Comparison of ENCODE assay signal across 19 cellular contexts in the genomic region with DNA sequence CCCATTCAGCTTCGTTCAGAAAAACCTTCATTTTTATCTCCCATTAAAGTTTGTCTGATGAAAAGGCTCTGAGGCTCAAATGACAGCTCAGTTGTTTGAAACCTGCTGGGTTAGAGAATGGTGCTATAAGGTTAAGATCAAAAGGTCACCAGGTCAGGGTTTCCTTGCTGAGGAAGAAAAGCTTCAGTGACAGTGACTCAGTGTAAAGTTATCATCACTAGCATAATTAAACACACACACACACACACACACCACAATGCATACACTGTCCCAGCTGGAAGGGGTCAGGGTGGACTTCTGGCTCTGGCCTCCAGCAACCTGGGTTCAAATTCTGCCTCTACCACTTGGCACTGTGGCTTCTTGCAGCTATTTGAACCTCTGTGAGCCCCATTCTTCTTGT.
"Had no signal": no experiment of that assay in that cellular context is flagged by ENCODE, and none has a peak within 500 bp of the region (broad histone marks: within the 10 kb centered on the region; RNA-seq: fewer than 3 reads in every experiment).

No MANE protein-coding gene starts in this region.

- ATAC-seq: heart left ventricle; left lobe of liver; natural killer cell; psoas muscle; stimulated activated naive B cell treated with anti-CD40 and anti-IgM and Interleukin-4, amounts not matched to agents 10 μg/mL and 1 μg/mL and 100 μg/mL, for 72 hours had no signal

- FAIRE-seq: endothelial cell of umbilical vein, frontal cortex had no signal

- H3K79me2 ChIP-seq: parathyroid adenoma had no signal

- H3K27me3 ChIP-seq: heart left ventricle, sigmoid colon had no signal

- H3K36me3 Mint-ChIP-seq: natural killer cell had no signal

- H3K27ac Mint-ChIP-seq: endodermal cell; natural killer cell; stimulated activated naive B cell treated with anti-CD40 and anti-IgM and Interleukin-4, amounts not matched to agents 10 μg/mL and 1 μg/mL and 100 μg/mL, for 72 hours had no signal

- H3K9me3 ChIP-seq: heart left ventricle, psoas muscle, sigmoid colon had no signal

- DNase-seq: effector CD4-positive, alpha-beta T cell; endodermal cell; heart left ventricle; hippocampal formation; mammary epithelial cell; natural killer cell; psoas muscle; retina; sigmoid colon; stimulated activated CD4-positive, alpha-beta T cell treated with anti-CD3 and anti-CD28 coated beads, Interleukin-2, amount 100 ng/mL, for 24 hours; stimulated activated CD4-positive, alpha-beta T cell treated with anti-CD3 and anti-CD28 coated beads, Interleukin-4, amount 100 ng/mL, for 4 hours; stimulated activated naive B cell treated with anti-CD40 and anti-IgM and Interleukin-4, amounts not matched to agents 10 μg/mL and 1 μg/mL and 100 μg/mL, for 72 hours; trophoblast cell had no signal

- H3K4me3 ChIP-seq: coronary artery, heart left ventricle, psoas muscle, sigmoid colon, skin epidermis had no signal

- H3K4me3 Mint-ChIP-seq: endodermal cell; natural killer cell; stimulated activated naive B cell treated with anti-CD40 and anti-IgM and Interleukin-4, amounts not matched to agents 10 μg/mL and 1 μg/mL and 100 μg/mL, for 72 hours had no signal

- H3K36me3 ChIP-seq: heart left ventricle, sigmoid colon had no signal

- H3K9ac ChIP-seq: parathyroid adenoma had no signal

- H2AFZ ChIP-seq: parathyroid adenoma had no signal

- H3K27ac ChIP-seq: coronary artery, heart left ventricle, parathyroid adenoma, psoas muscle, sigmoid colon, skin epidermis had no signal

- H3K4me1 Mint-ChIP-seq: natural killer cell; stimulated activated naive B cell treated with anti-CD40 and anti-IgM and Interleukin-4, amounts not matched to agents 10 μg/mL and 1 μg/mL and 100 μg/mL, for 72 hours had no signal

- H3K9me3 Mint-ChIP-seq: endodermal cell; natural killer cell; stimulated activated naive B cell treated with anti-CD40 and anti-IgM and Interleukin-4, amounts not matched to agents 10 μg/mL and 1 μg/mL and 100 μg/mL, for 72 hours had no signal

- H3K4me1 ChIP-seq: heart left ventricle, parathyroid adenoma, psoas muscle, sigmoid colon had no signal
